ENCODE assay signal across 23 cellular contexts in the genomic region with DNA sequence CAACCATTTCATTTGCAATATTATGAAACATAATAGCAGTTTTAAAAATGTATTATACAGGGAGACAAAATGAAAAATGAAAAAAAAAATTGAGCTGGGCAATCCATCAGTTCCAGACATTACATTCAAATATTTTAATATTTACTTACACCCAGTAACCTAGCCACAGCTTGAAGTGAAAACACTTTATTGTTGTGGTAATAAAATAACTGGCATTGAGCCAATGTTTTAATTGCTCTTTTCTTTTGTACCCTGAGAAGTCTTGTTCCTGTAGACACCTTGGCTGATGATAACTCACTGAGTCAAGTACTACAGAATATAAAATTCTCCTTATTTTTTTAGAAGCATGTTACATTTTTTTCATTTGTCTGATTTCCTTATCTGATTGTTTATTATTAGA.
"Had no signal": no experiment of that assay in that cellular context is flagged by ENCODE, and none has a peak within 500 bp of the region (broad histone marks: within the 10 kb centered on the region; RNA-seq: fewer than 3 reads in every experiment).

No MANE protein-coding gene starts in this region.

- H3K4me3 ChIP-seq: body of pancreas, cardiac muscle cell, pancreas, psoas muscle, right atrium auricular region, upper lobe of left lung had no signal

- H3K27ac ChIP-seq: body of pancreas, cardiac muscle cell, foreskin keratinocyte, pancreas, psoas muscle, right atrium auricular region, upper lobe of left lung, WERI-Rb-1 had no signal

- ATAC-seq: activated CD8-positive, alpha-beta T cell treated with anti-CD3 and anti-CD28 coated beads, Interleukin-2, amount 10 ng/mL, durations not matched to agents 7 days and 5 days; activated naive CD8-positive, alpha-beta T cell treated with anti-CD3 and anti-CD28 coated beads, Interleukin-2, amount 50 U/mL, for 24 hours; body of pancreas; foreskin keratinocyte; left colon; pancreas; psoas muscle; stimulated activated naive CD8-positive, alpha-beta T cell treated with anti-CD3 and anti-CD28 coated beads, Interleukin-15, Interleukin-2, amounts not matched to agents 100 U/mL and 50 U/mL, for 24 hours had no signal

- FAIRE-seq: endometrium, keratinocyte, pancreas, TTC549 had no signal

- H3K9me3 ChIP-seq: body of pancreas, pancreas, psoas muscle, right atrium auricular region, upper lobe of left lung had no signal

- H3K27me3 ChIP-seq: body of pancreas, cardiac muscle cell, foreskin keratinocyte, right atrium auricular region, upper lobe of left lung had no signal

- H3K36me3 ChIP-seq: cardiac muscle cell, pancreas, right atrium auricular region, upper lobe of left lung, WERI-Rb-1 had no signal

- H3K4me1 ChIP-seq: body of pancreas, foreskin keratinocyte, pancreas, psoas muscle, right atrium auricular region, upper lobe of left lung had no signal

- DNase-seq: activated CD4-positive, alpha-beta T cell treated with anti-CD3 and anti-CD28 coated beads, Interleukin-2, amount 10 ng/mL, durations not matched to agents 7 days and 5 days; activated CD4-positive, CD25-positive, alpha-beta regulatory T cell treated with anti-CD3 and anti-CD28 coated beads, Interleukin-2, amount 50 U/mL, for 72 hours; activated CD8-positive, alpha-beta T cell treated with anti-CD3 and anti-CD28 coated beads, Interleukin-2, amount 10 ng/mL, durations not matched to agents 7 days and 5 days; activated gamma-delta T cell; activated naive CD4-positive, alpha-beta T cell treated with anti-CD3 and anti-CD28 coated beads, Interleukin-2, amount 50 U/mL, for 16 hours; activated naive CD8-positive, alpha-beta T cell treated with anti-CD3 and anti-CD28 coated beads, Interleukin-2, amount 50 U/mL, for 24 hours; anterior cingulate cortex; body of pancreas; effector CD4-positive, alpha-beta T cell; foreskin keratinocyte; left colon; pancreas; psoas muscle; stimulated activated CD4-positive, alpha-beta T cell treated with anti-CD3 and anti-CD28 coated beads, Interleukin-12 subunit alpha, Interleukin-12 subunit beta, amount 100 ng/mL, for 4 hours; stimulated activated CD4-positive, alpha-beta T cell treated with anti-CD3 and anti-CD28 coated beads, Interleukin-4, amount 100 ng/mL, for 4 hours; stimulated activated naive CD8-positive, alpha-beta T cell treated with anti-CD3 and anti-CD28 coated beads, Interleukin-15, Interleukin-2, amounts not matched to agents 100 U/mL and 50 U/mL, for 24 hours; upper lobe of left lung; WERI-Rb-1 had no signal
